1 cellular context compared by ENCODE assay signal in the genomic region with DNA sequence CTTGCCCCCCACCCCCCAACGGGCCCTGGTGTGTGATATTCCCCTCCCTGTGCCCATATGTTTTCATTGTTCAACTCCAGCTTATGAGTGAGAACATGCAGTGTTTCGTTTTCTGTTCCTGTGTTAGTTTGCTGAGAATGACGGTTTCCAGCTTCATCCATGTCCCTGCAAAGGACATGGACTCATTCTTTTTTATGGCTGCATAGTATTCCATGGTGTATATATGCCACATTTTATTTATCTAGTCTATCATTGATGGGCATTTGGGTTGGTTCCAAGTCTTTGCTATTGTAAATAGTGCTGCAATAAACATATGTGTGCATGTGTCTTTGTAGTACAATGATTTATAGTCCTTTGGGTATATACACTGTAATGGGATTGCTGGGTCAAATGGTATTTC. TPM values are rescaled to one million over a fixed set of nuclear protein-coding genes. Genes with fewer than 3 reads are reported as not detected.
"Had no signal": no experiment of that assay in that cellular context is flagged by ENCODE, and none has a peak within 500 bp of the region (broad histone marks: within the 10 kb centered on the region; RNA-seq: fewer than 3 reads in every experiment).

No MANE protein-coding gene starts in this region.

RNA-seq across cellular contexts. Expression of gene DEPDC1B, which starts 11.9 kb away (rescaled TPM):
- polyA plus RNA-seq: naive thymus-derived CD4-positive, alpha-beta T cell had no signal
